ENCODE assay signal across 7 cellular contexts in the genomic region with DNA sequence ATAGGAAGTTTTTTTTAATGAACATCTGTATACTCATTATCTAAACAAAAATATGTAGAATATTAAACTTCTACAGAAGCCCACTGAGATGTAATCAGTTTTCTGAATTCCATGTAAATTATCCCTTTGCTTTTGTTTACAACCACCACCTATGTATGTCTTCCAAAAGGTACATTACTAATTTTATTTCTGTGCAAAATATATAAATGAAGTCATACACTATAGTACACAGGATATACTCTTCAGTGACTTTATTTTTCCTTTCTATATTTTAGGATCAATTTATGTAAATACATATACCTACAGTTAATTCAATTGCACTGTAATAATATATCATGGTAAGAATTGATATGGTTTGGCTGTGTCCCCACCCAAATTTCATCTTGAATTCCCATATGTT.
"Had no signal": no experiment of that assay in that cellular context is flagged by ENCODE, and none has a peak within 500 bp of the region (broad histone marks: within the 10 kb centered on the region; RNA-seq: fewer than 3 reads in every experiment).

No MANE protein-coding gene starts in this region.

- DNase-seq: GDM1, GF-D8 had no signal

- FAIRE-seq: G401.6, GM12891, GM12892, GM18507, GM19239 had no signal
